In genomic region chr4:21593268-21594002, GRCh38 we compare ENCODE assay signal across 21 cellular contexts.
A peak's percentile ranks its signal among the peaks of the same experiment; 100 is the strongest.
DNase-seq lines count a peak whose midpoint lies in the region; ATAC-seq and TF ChIP-seq lines count a peak whose summit lies in the region.
"Had no signal": no experiment of that assay in that cellular context is flagged by ENCODE, and none has a peak within 500 bp of the region (broad histone marks: within the 10 kb centered on the region; RNA-seq: fewer than 3 reads in every experiment).

No MANE protein-coding gene starts in this region.

- no peak overlapping the region for H4K91ac ChIP-seq in mesenchymal stem cell (ENCODE audit: low read length)

- H2BK12ac ChIP-seq in mesenchymal stem cell (ENCODE audit: low read length in 2 of 2): no peak overlapping the region

- no peak overlapping the region for H3K18ac ChIP-seq in mesenchymal stem cell (ENCODE audit: low read depth in 1 of 2, low read length in 2 of 2)

- H3K79me1 ChIP-seq in mesenchymal stem cell (replicated peaks; ENCODE audit: low read length, poor library complexity, severe bottlenecking): no peaks in the 10 kb centered on the region

- H3K4me2 ChIP-seq in KMS-11 (peak overlapping the region; percentile 63), mesenchymal stem cell (ENCODE audit: low read length, poor library complexity, severe bottlenecking) (no peak overlapping the region)

- no peak overlapping the region for H3K23ac ChIP-seq in mesenchymal stem cell (ENCODE audit: low read length in 2 of 2)

- H4K8ac ChIP-seq in mesenchymal stem cell (ENCODE audit: low read length): no peak overlapping the region

- H2AK5ac ChIP-seq in mesenchymal stem cell (ENCODE audit: low read length, severe bottlenecking): no peak overlapping the region

- 77% methylated on average over 8 of the region's 8 CpGs for WGBS in mesenchymal stem cell

- ATAC-seq in upper lobe of right lung: no peak
- ATAC-seq: gastrocnemius medialis; HCT116; right cardiac atrium; stimulated activated memory B cell treated with anti-CD40 and anti-IgM and Interleukin-4, amounts not matched to agents 10 μg/mL and 1 μg/mL and 100 μg/mL, for 72 hours had no signal

- no peak overlapping the region for H2BK120ac ChIP-seq in mesenchymal stem cell (ENCODE audit: low read depth, low read length)

- no peak overlapping the region for H2BK5ac ChIP-seq in mesenchymal stem cell (ENCODE audit: low read depth, low read length, poor library complexity, severe bottlenecking)

- TF ChIP-seq CTCF in KMS-11 (conservative IDR thresholded peaks at IDR 0.05; ENCODE audit: low read depth, low read length) (no peak), upper lobe of right lung (IDR thresholded peaks at IDR 0.05) (no peak)

- peak overlapping the region; percentile 55 for H3K27ac ChIP-seq in KMS-11
- no peak overlapping the region for H3K27ac ChIP-seq in upper lobe of right lung
- H3K27ac ChIP-seq in mesenchymal stem cell (ENCODE audit: low read length, poor library complexity, severe bottlenecking): no peak overlapping the region
- H3K27ac ChIP-seq: gastrocnemius medialis, tibial artery had no signal

- H3K4me3 ChIP-seq in KMS-11 (IDR thresholded peaks at IDR 0.05; ENCODE audit: insufficient read depth, low read depth, low read length) (no peak overlapping the region), adipocyte (ENCODE audit: low read length) (no peak overlapping the region), upper lobe of right lung (no peak overlapping the region), mesenchymal stem cell (ENCODE audit: insufficient read depth in 1 of 2, low read depth in 1 of 2, low read length in 2 of 2) (peak overlapping the region in 1 of 2 experiments; percentile 27)
- H3K4me3 ChIP-seq: gastrocnemius medialis, tibial artery had no signal

- H3K9me3 ChIP-seq in adipocyte (ENCODE audit: control insufficient read depth, low read length) (no peaks in the 10 kb centered on the region), upper lobe of right lung (no peaks in the 10 kb centered on the region), mesenchymal stem cell (ENCODE audit: control insufficient read depth, low read length) (no peaks in the 10 kb centered on the region)
- H3K9me3 ChIP-seq: gastrocnemius medialis, tibial artery had no signal

- H3K14ac ChIP-seq in mesenchymal stem cell (ENCODE audit: low read length in 2 of 2): no peak overlapping the region

- H4K20me1 ChIP-seq in KMS-11 (ENCODE audit: insufficient read depth): no peaks in the 10 kb centered on the region

- H2BK15ac ChIP-seq in mesenchymal stem cell (ENCODE audit: low read depth, poor library complexity, severe bottlenecking): no peak overlapping the region

- intact Hi-C loops in upper lobe of right lung (cut with DNase I): no loop called here

- H3K9ac ChIP-seq in KMS-11 (no peak overlapping the region), adipocyte (ENCODE audit: low read length) (no peak overlapping the region), mesenchymal stem cell (ENCODE audit: low read length) (no peak overlapping the region)

- H2AFZ ChIP-seq in KMS-11 (ENCODE audit: low read depth): no peak overlapping the region
- no peak overlapping the region for H2AFZ ChIP-seq in mesenchymal stem cell (ENCODE audit: low read depth, low read length)

- H3K27me3 ChIP-seq in KMS-11 (ENCODE audit: insufficient read depth, low read depth): no peaks in the 10 kb centered on the region
- H3K27me3 ChIP-seq in adipocyte (replicated peaks; ENCODE audit: control insufficient read depth, insufficient read depth, low read length): no peaks in the 10 kb centered on the region
- no peaks in the 10 kb centered on the region for H3K27me3 ChIP-seq in upper lobe of right lung
- H3K27me3 ChIP-seq in mesenchymal stem cell (ENCODE audit: control insufficient read depth in 1 of 2, insufficient read depth in 1 of 2, low read length in 2 of 2): no peaks in the 10 kb centered on the region
- H3K27me3 ChIP-seq: gastrocnemius medialis, tibial artery had no signal

- H3K4ac ChIP-seq in mesenchymal stem cell (ENCODE audit: low read depth in 1 of 2, low read length in 2 of 2): no peak overlapping the region

- H3K36me3 ChIP-seq in KMS-11 (ENCODE audit: insufficient read depth) (no peaks in the 10 kb centered on the region), adipocyte (ENCODE audit: control insufficient read depth, insufficient read depth, low read length, severe bottlenecking) (no peaks in the 10 kb centered on the region), upper lobe of right lung (no peaks in the 10 kb centered on the region), mesenchymal stem cell (ENCODE audit: control insufficient read depth in 1 of 2, insufficient read depth in 2 of 2, low read depth in 1 of 2, low read length in 2 of 2) (no peaks in the 10 kb centered on the region)
- H3K36me3 ChIP-seq: gastrocnemius medialis, tibial artery had no signal

- H3K4me1 ChIP-seq in KMS-11 (ENCODE audit: low read depth, poor library complexity, severe bottlenecking) (peaks cover 38% of the 10 kb centered on the region), adipocyte (ENCODE audit: control insufficient read depth, insufficient read depth, low read length) (peaks cover 3% of the 10 kb centered on the region), upper lobe of right lung (no peaks in the 10 kb centered on the region), mesenchymal stem cell (ENCODE audit: control insufficient read depth, insufficient read depth, low read depth, low read length) (no peaks in the 10 kb centered on the region)
- H3K4me1 ChIP-seq: gastrocnemius medialis, tibial artery had no signal

- no peaks in the 10 kb centered on the region for H3K79me2 ChIP-seq in KMS-11 (ENCODE audit: insufficient read depth, low read depth)

- DNase-seq in D341Med (ENCODE audit: low spot score) (peak; percentile 27), adipocyte (ENCODE audit: low read depth) (peak; percentile 29), myocyte (ENCODE audit: low read depth) (peak; percentile 81), upper lobe of right lung (no peak), NOMO-1 treated with dmso at 0.1 percent for 144 hours (lab: John Stamatoyannopoulos, UW; ENCODE audit: unreplicated experiment) (no peak), NCI-H345 treated with DMSO at 0.1 percent for 48 hours (lab: John Stamatoyannopoulos, UW; ENCODE audit: unreplicated experiment) (no peak), mesenchymal stem cell (no peak)
- DNase-seq: activated CD4-positive, alpha-beta T cell treated with anti-CD3 and anti-CD28 coated beads, Interleukin-2, amount 50 U/mL, for 1 hour; activated naive CD4-positive, alpha-beta T cell treated with anti-CD3 and anti-CD28 coated beads for 36 hours; aorta; CD4-positive, alpha-beta memory T cell; cortex of kidney; gastrocnemius medialis; NCI-H1436 treated with DMSO at 0.1 percent for 48 hours; NCI-H2227 treated with DMSO at 0.1 percent for 48 hours; nucleus accumbens; right cardiac atrium; tibial artery had no signal

Comparison
In these comparisons a context has a peak if more than half of its experiments do, and no peak if none do; other contexts are left out.
1. DNase-seq: peak in D341Med (single experiment), adipocyte (single experiment) and myocyte (single experiment); none in upper lobe of right lung (single experiment), NOMO-1 treated with dmso at 0.1 percent for 144 hours (single experiment), NCI-H345 treated with DMSO at 0.1 percent for 48 hours (single experiment) and mesenchymal stem cell (single experiment).